ENCODE assay signal across 16 cellular contexts in genomic region chr22:30026751-30027150, GRCh38. TPM values are rescaled to one million over a fixed set of nuclear protein-coding genes. Genes with fewer than 3 reads are reported as not detected.
DNase-seq lines count a peak whose midpoint lies in the region; ATAC-seq and TF ChIP-seq lines count a peak whose summit lies in the region.
"Had no signal": no experiment of that assay in that cellular context is flagged by ENCODE, and none has a peak within 500 bp of the region (broad histone marks: within the 10 kb centered on the region; RNA-seq: fewer than 3 reads in every experiment).

No MANE protein-coding gene starts in this region.

- H3K4me1 Mint-ChIP-seq in type B pancreatic cell (ENCODE audit: unreplicated experiment) (peaks cover 16% of the 10 kb centered on the region), neural progenitor cell (no peaks in the 10 kb centered on the region)

- no peak overlapping the region for H3K4me3 ChIP-seq in neutrophil (ENCODE audit: low read depth in 1 of 2, low read length in 1 of 2)
- no peak overlapping the region for H3K4me3 ChIP-seq in neural progenitor cell

- DNase-seq in DMS79 treated with DMSO at 0.1 percent for 48 hours (lab: John Stamatoyannopoulos, UW) (peak; percentile 29), DMS79 (lab: John Stamatoyannopoulos, UW) (no peak), epithelial cell of prostate (ENCODE audit: low read depth, low spot score) (no peak), type B pancreatic cell (ENCODE audit: extremely low spot score, unreplicated experiment) (no peak), neural progenitor cell (ENCODE audit: low spot score) (no peak), NCI-H1105 treated with DMSO at 0.1 percent for 48 hours (lab: John Stamatoyannopoulos, UW) (no peak)
- DNase-seq: KG1, NCI-H1092 treated with DMSO at 0.1 percent for 48 hours, NCI-H187 treated with DMSO at 0.1 percent for 48 hours, NCI-H446 treated with DMSO at 0.1 percent for 48 hours, NCI-H748 treated with DMSO at 0.1 percent for 48 hours, SHP77 had no signal

- H3K4me2 ChIP-seq in neural progenitor cell: no peak overlapping the region

- H4K20me1 ChIP-seq in neural progenitor cell (ENCODE audit: low read depth): peaks cover 6% of the 10 kb centered on the region

- ATAC-seq in GM19395 (IDR thresholded peaks at IDR 0.05; ENCODE audit: unreplicated experiment): no peak
- ATAC-seq: Panc1 had no signal

- peaks cover 100% of the 10 kb centered on the region for H3K36me3 ChIP-seq in neutrophil
- H3K36me3 ChIP-seq in neural progenitor cell: no peaks in the 10 kb centered on the region

- TF ChIP-seq CTCF in neutrophil (IDR thresholded peaks at IDR 0.05): no peak
- no peak for TF ChIP-seq CTCF in type B pancreatic cell (conservative IDR thresholded peaks at IDR 0.05)
- TF ChIP-seq CTCF in neural progenitor cell (IDR thresholded peaks at IDR 0.05): no peak

- no peak overlapping the region for H2AFZ ChIP-seq in neural progenitor cell (replicated peaks)

- H3K9me3 Mint-ChIP-seq in type B pancreatic cell: no peaks in the 10 kb centered on the region
- no peaks in the 10 kb centered on the region for H3K9me3 Mint-ChIP-seq in neural progenitor cell

- H3K79me2 ChIP-seq in neural progenitor cell (ENCODE audit: low read depth): no peaks in the 10 kb centered on the region

- no peaks in the 10 kb centered on the region for H3K27me3 ChIP-seq in neutrophil
- H3K27me3 ChIP-seq in neural progenitor cell: no peaks in the 10 kb centered on the region

- H3K27ac ChIP-seq in epithelial cell of prostate (peak overlapping the region; percentile 73), neutrophil (peak overlapping the region; percentile 21), neural progenitor cell (no peak overlapping the region)
- H3K27ac ChIP-seq: 22Rv1 had no signal

- no peak overlapping the region for H3K4me3 Mint-ChIP-seq in type B pancreatic cell
- no peak overlapping the region for H3K4me3 Mint-ChIP-seq in neural progenitor cell

- H3K4me1 ChIP-seq in neutrophil (ENCODE audit: control insufficient read depth in 1 of 2, insufficient read depth in 1 of 2, low read depth in 1 of 2, low read length in 1 of 2) (no peaks in the 10 kb centered on the region), neural progenitor cell (peaks cover 10% of the 10 kb centered on the region)

- peak overlapping the region; percentile 91 for H3K27ac Mint-ChIP-seq in type B pancreatic cell
- no peak overlapping the region for H3K27ac Mint-ChIP-seq in neural progenitor cell

- no peak overlapping the region for H3K9ac ChIP-seq in neural progenitor cell

- H3K36me3 Mint-ChIP-seq in type B pancreatic cell (peaks cover 33% of the 10 kb centered on the region), neural progenitor cell (peaks cover 28% of the 10 kb centered on the region)

- H3K9me3 ChIP-seq in neutrophil: no peaks in the 10 kb centered on the region
- no peaks in the 10 kb centered on the region for H3K9me3 ChIP-seq in neural progenitor cell (ENCODE audit: low read depth)

- H3K27me3 Mint-ChIP-seq in type B pancreatic cell (no peaks in the 10 kb centered on the region), neural progenitor cell (ENCODE audit: insufficient read depth, low read depth) (peaks cover 2% of the 10 kb centered on the region)

- no peaks in the 10 kb centered on the region for H3F3A ChIP-seq in neural progenitor cell (ENCODE audit: low read depth)

RNA-seq across cellular contexts. Expression of gene HORMAD2, which starts 53.5 kb away (rescaled TPM):
- total RNA-seq in type B pancreatic cell (ENCODE audit: low replicate concordance) (0.43 TPM in 1 of 2 replicates, not detected in the other), neural progenitor cell (ENCODE audit: low replicate concordance) (not detected in 2 replicates)
